Comparison of ENCODE assay signal across 15 cellular contexts in the genomic region with DNA sequence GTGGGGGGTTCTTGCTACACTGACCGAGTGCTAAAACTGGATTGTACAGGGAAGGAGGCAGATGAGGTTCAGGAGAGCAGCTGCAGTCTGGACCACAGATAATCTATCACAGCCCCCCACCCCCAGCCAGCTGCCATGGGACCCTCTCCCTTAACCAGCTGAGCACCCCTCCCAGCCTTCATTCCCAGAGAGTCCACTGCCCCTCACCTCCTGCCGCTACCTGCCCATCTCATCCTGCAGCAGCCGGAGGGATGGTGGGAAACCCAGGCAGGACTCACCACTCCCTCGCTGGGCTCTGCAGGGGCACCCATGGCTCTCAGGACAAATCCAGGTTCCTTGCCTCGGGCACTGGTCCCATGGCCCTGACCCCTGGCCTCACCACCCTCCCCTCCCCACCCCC.
"Had no signal": no experiment of that assay in that cellular context is flagged by ENCODE, and none has a peak within 500 bp of the region (broad histone marks: within the 10 kb centered on the region; RNA-seq: fewer than 3 reads in every experiment).

No MANE protein-coding gene starts in this region.

- H3K36me3 ChIP-seq: heart left ventricle, neutrophil, sigmoid colon had no signal

- H3K27ac Mint-ChIP-seq: activated CD4-positive, alpha-beta T cell treated with anti-CD3 and anti-CD28 coated beads for 36 hours; activated CD8-positive, alpha-beta T cell treated with anti-CD3 and anti-CD28 coated beads, Interleukin-2, amount 10 ng/mL, durations not matched to agents 7 days and 5 days; activated naive CD8-positive, alpha-beta T cell; stimulated activated naive CD8-positive, alpha-beta T cell treated with anti-CD3 and anti-CD28 coated beads, Interleukin-15, amount 100 ng/mL, for 72 hours; T-cell had no signal

- H3K36me3 Mint-ChIP-seq: activated naive CD8-positive, alpha-beta T cell; T-cell had no signal

- H3K9me3 ChIP-seq: heart left ventricle, neutrophil, sigmoid colon had no signal

- H3K4me1 Mint-ChIP-seq: activated CD4-positive, alpha-beta T cell treated with anti-CD3 and anti-CD28 coated beads for 36 hours; stimulated activated naive CD8-positive, alpha-beta T cell treated with anti-CD3 and anti-CD28 coated beads, Interleukin-15, amount 100 ng/mL, for 72 hours; T-cell had no signal

- FAIRE-seq: frontal cortex, kidney had no signal

- H3K4me3 Mint-ChIP-seq: activated CD4-positive, alpha-beta T cell treated with anti-CD3 and anti-CD28 coated beads for 36 hours; activated CD8-positive, alpha-beta T cell treated with anti-CD3 and anti-CD28 coated beads, Interleukin-2, amount 10 ng/mL, durations not matched to agents 7 days and 5 days; activated naive CD8-positive, alpha-beta T cell; stimulated activated naive CD8-positive, alpha-beta T cell treated with anti-CD3 and anti-CD28 coated beads, Interleukin-15, amount 100 ng/mL, for 72 hours; T-cell had no signal

- H3K4me1 ChIP-seq: heart left ventricle, sigmoid colon had no signal

- H3K27me3 ChIP-seq: neutrophil had no signal

- H3K4me3 ChIP-seq: heart left ventricle, sigmoid colon had no signal

- DNase-seq: activated CD4-positive, alpha-beta T cell treated with anti-CD3 and anti-CD28 coated beads for 36 hours; activated effector memory CD4-positive, alpha-beta T cell treated with Interleukin-2 at 50 U/mL for 16 hours; kidney; left ventricle myocardium superior; sigmoid colon; stimulated activated CD4-positive, alpha-beta T cell treated with anti-CD3 and anti-CD28 coated beads, Interleukin-2, amount 100 ng/mL, for 48 hours; stimulated activated naive CD8-positive, alpha-beta T cell treated with anti-CD3 and anti-CD28 coated beads, Interleukin-15, amount 100 ng/mL, for 72 hours; T1000 had no signal

- H3K27ac ChIP-seq: heart left ventricle, neutrophil, sigmoid colon, VCaP had no signal

- H3K9me3 Mint-ChIP-seq: stimulated activated naive CD8-positive, alpha-beta T cell treated with anti-CD3 and anti-CD28 coated beads, Interleukin-15, amount 100 ng/mL, for 72 hours; T-cell had no signal

- ATAC-seq: activated CD4-positive, alpha-beta T cell treated with anti-CD3 and anti-CD28 coated beads for 36 hours; activated CD8-positive, alpha-beta T cell treated with anti-CD3 and anti-CD28 coated beads, Interleukin-2, amount 10 ng/mL, durations not matched to agents 7 days and 5 days; heart left ventricle; left ventricle myocardium superior; T-cell had no signal
